9 cellular contexts compared by ENCODE assay signal in genomic region chr7:105003875-105004510, GRCh38. TPM values are rescaled to one million over a fixed set of nuclear protein-coding genes. Genes with fewer than 3 reads are reported as not detected.
A peak's percentile ranks its signal among the peaks of the same experiment; 100 is the strongest.
DNase-seq lines count a peak whose midpoint lies in the region; ATAC-seq, FAIRE-seq and TF ChIP-seq lines count a peak whose summit lies in the region.
"Had no signal": no experiment of that assay in that cellular context is flagged by ENCODE, and none has a peak within 500 bp of the region (broad histone marks: within the 10 kb centered on the region; RNA-seq: fewer than 3 reads in every experiment).

No MANE protein-coding gene starts in this region.

- H3K4me3 ChIP-seq in ascending aorta: peak overlapping the region; percentile 32 to 39
- peak overlapping the region; percentile 20 for H3K4me3 ChIP-seq in suprapubic skin
- peak overlapping the region in 1 of 2 donors; percentile 14 for H3K4me3 ChIP-seq in kidney (ENCODE audit: low read length in 2 of 2)

- peaks cover 11 to 77% of the 10 kb centered on the region in 2 donors for H3K4me1 ChIP-seq in ascending aorta
- H3K4me1 ChIP-seq in suprapubic skin: peaks cover 99% of the 10 kb centered on the region
- peaks cover 28 to 43% of the 10 kb centered on the region in 2 donors for H3K4me1 ChIP-seq in kidney (ENCODE audit: control insufficient read depth in 1 of 2, insufficient read depth in 1 of 2, low read depth in 1 of 2, low read length in 2 of 2)

- intact Hi-C loops in ascending aorta (cut with DNase I) (loop anchor here (1.0 kb wide), 1 partner anchor 7 kb away; no protein-coding TSS in a partner anchor), kidney (cut with DNase I) (no loop called here)

- no peak for ATAC-seq in HG03354 (IDR thresholded peaks at IDR 0.05; ENCODE audit: poor library complexity, severe bottlenecking, unreplicated experiment)

- no peak for TF ChIP-seq CTCF in ascending aorta (IDR thresholded peaks at IDR 0.05)
- no peak for TF ChIP-seq CTCF in suprapubic skin (IDR thresholded peaks at IDR 0.05)
- TF ChIP-seq CTCF in kidney (IDR thresholded peaks at IDR 0.05; ENCODE audit: borderline replicate concordance, extremely low read depth, insufficient read depth): no peak

- H3K27ac ChIP-seq in ascending aorta: peak overlapping the region; percentile 97 to 100
- H3K27ac ChIP-seq in suprapubic skin: peak overlapping the region; percentile 82
- H3K27ac ChIP-seq in kidney (ENCODE audit: low read depth in 2 of 2, low read length in 2 of 2): peak overlapping the region in 1 of 2 donors; percentile 57

- no peaks in the 10 kb centered on the region for H3K27me3 ChIP-seq in ascending aorta
- H3K27me3 ChIP-seq in suprapubic skin: no peaks in the 10 kb centered on the region

- no peak overlapping the region for H3K9ac ChIP-seq in kidney (ENCODE audit: low read length in 2 of 2)

- peak overlapping the region; percentile 52 for H3K27ac Mint-ChIP-seq in T-helper 1 cell treated with Interleukin-12 subunit alpha and Interleukin-12 subunit beta and Interleukin-4 antibody, amounts not matched to agents 30 μg/mL and 1 μg/mL, for 36 hours
- peak overlapping the region; percentile 74 to 87 (median 84) for H3K27ac Mint-ChIP-seq in immature natural killer cell

- peak overlapping the region; percentile 6 for H3K4me3 Mint-ChIP-seq in T-helper 1 cell treated with Interleukin-12 subunit alpha and Interleukin-12 subunit beta and Interleukin-4 antibody, amounts not matched to agents 30 μg/mL and 1 μg/mL, for 36 hours
- H3K4me3 Mint-ChIP-seq in immature natural killer cell: peak overlapping the region in 3 of 5 donors; percentile 10 to 61 (median 36)

- no peaks in the 10 kb centered on the region for H3K27me3 Mint-ChIP-seq in T-helper 1 cell treated with Interleukin-12 subunit alpha and Interleukin-12 subunit beta and Interleukin-4 antibody, amounts not matched to agents 30 μg/mL and 1 μg/mL, for 36 hours (ENCODE audit: low read depth)
- peaks cover 0 to 2% (median 2%) of the 10 kb centered on the region in 3 donors for H3K27me3 Mint-ChIP-seq in immature natural killer cell (ENCODE audit: low read depth in 3 of 3)

- TF ChIP-seq EP300 in suprapubic skin (IDR thresholded peaks at IDR 0.05): no peak

- H3K9me3 Mint-ChIP-seq in T-helper 1 cell treated with Interleukin-12 subunit alpha and Interleukin-12 subunit beta and Interleukin-4 antibody, amounts not matched to agents 30 μg/mL and 1 μg/mL, for 36 hours: no peaks in the 10 kb centered on the region
- H3K9me3 Mint-ChIP-seq in immature natural killer cell: no peaks in the 10 kb centered on the region

- H3K36me3 Mint-ChIP-seq in T-helper 1 cell treated with Interleukin-12 subunit alpha and Interleukin-12 subunit beta and Interleukin-4 antibody, amounts not matched to agents 30 μg/mL and 1 μg/mL, for 36 hours (ENCODE audit: low read depth): peaks cover 25% of the 10 kb centered on the region
- H3K36me3 Mint-ChIP-seq in immature natural killer cell: peaks cover 0 to 4% (median 3%) of the 10 kb centered on the region in 3 donors

- no peak for FAIRE-seq in kidney (lab: Jason Lieb, UNC)

- H3K9me3 ChIP-seq in ascending aorta (no peaks in the 10 kb centered on the region), suprapubic skin (no peaks in the 10 kb centered on the region), kidney (ENCODE audit: control insufficient read depth in 1 of 2, low read length in 2 of 2) (no peaks in the 10 kb centered on the region)

- WGBS in suprapubic skin: 57% methylated on average over 1 of the region's 1 CpG

- DNase-seq in T-helper 1 cell (no peak), ascending aorta (ENCODE audit: low spot score in 2 of 2) (no peak), immature natural killer cell (no peak), suprapubic skin (ENCODE audit: low spot score in 2 of 2) (no peak), kidney (no peak), SHP77 (lab: John Stamatoyannopoulos, UW) (no peak)
- DNase-seq: NCI-H2029 treated with DMSO at 0.1 percent for 48 hours had no signal

- H3K4me1 Mint-ChIP-seq in T-helper 1 cell treated with Interleukin-12 subunit alpha and Interleukin-12 subunit beta and Interleukin-4 antibody, amounts not matched to agents 30 μg/mL and 1 μg/mL, for 36 hours (ENCODE audit: low read depth): peaks cover 57% of the 10 kb centered on the region
- peaks cover 87 to 98% of the 10 kb centered on the region in 2 donors for H3K4me1 Mint-ChIP-seq in immature natural killer cell

- H3K36me3 ChIP-seq in ascending aorta (no peaks in the 10 kb centered on the region), suprapubic skin (no peaks in the 10 kb centered on the region), kidney (ENCODE audit: control insufficient read depth in 1 of 2, insufficient read depth in 2 of 2, low read length in 2 of 2) (no peaks in the 10 kb centered on the region)

- no peak for TF ChIP-seq POLR2A in suprapubic skin (IDR thresholded peaks at IDR 0.05)

RNA-seq across cellular contexts. Expression of gene KMT2E, which starts 10.0 kb away (rescaled TPM):
- total RNA-seq in ascending aorta: 43.0 TPM
- polyA plus RNA-seq in immature natural killer cell: 100 to 1,000 TPM in 2 of 3 donors, 10 to 100 TPM in 1; 74.3 to 234 (median 114) TPM
- total RNA-seq in suprapubic skin: 100 to 1,000 TPM in 2 of 4 donors, 10 to 100 TPM in 2; 93.9 to 208 (median 118) TPM
- 106 TPM for total RNA-seq in kidney
- 7.2 TPM for polyA plus RNA-seq in kidney (ENCODE audit: insufficient read depth, low read depth, low replicate concordance)
